22 cellular contexts compared by ENCODE assay signal in genomic region chr20:14616003-14616402, GRCh38.
"Had no signal": no experiment of that assay in that cellular context is flagged by ENCODE, and none has a peak within 500 bp of the region (broad histone marks: within the 10 kb centered on the region; RNA-seq: fewer than 3 reads in every experiment).

No MANE protein-coding gene starts in this region.

- H3K27me3 ChIP-seq: dorsolateral prefrontal cortex, esophagus squamous epithelium, spleen, tibial artery, upper lobe of right lung, vagina had no signal

- H3K4me3 ChIP-seq: dorsolateral prefrontal cortex, esophagus squamous epithelium, lung, spleen, tibial artery, upper lobe of right lung, vagina had no signal

- H3K9me3 ChIP-seq: esophagus squamous epithelium, tibial artery, upper lobe of right lung, vagina had no signal

- ATAC-seq: left colon; left ventricle myocardium superior; naive thymus-derived CD4-positive, alpha-beta T cell; sciatic nerve; stimulated activated memory B cell treated with anti-CD40 and anti-IgM and Interleukin-4, amounts not matched to agents 10 μg/mL and 1 μg/mL and 100 μg/mL, for 72 hours; upper lobe of right lung had no signal

- DNase-seq: cortex of kidney; dorsolateral prefrontal cortex; effector CD8-positive, alpha-beta T cell; esophagus squamous epithelium; foreskin fibroblast; immature natural killer cell; kidney; left colon; left ventricle myocardium superior; mesendoderm; naive thymus-derived CD4-positive, alpha-beta T cell; nephron progenitor cell; spleen; stimulated activated CD4-positive, alpha-beta T cell treated with anti-CD3 and anti-CD28 coated beads, Interleukin-15, amount 100 ng/mL, for 24 hours; stimulated activated CD4-positive, alpha-beta T cell treated with anti-CD3 and anti-CD28 coated beads, Interleukin-1b, Interleukin-23, amount 100 ng/mL, for 48 hours; stimulated activated CD4-positive, alpha-beta T cell treated with anti-CD3 and anti-CD28 coated beads, Interleukin-4, amount 100 ng/mL, for 24 hours; tibial artery; upper lobe of right lung had no signal

- H3K4me1 ChIP-seq: esophagus squamous epithelium, spleen, tibial artery, upper lobe of right lung, vagina had no signal

- H3K36me3 ChIP-seq: esophagus squamous epithelium, spleen, tibial artery, upper lobe of right lung, vagina had no signal

- H3K27ac ChIP-seq: dorsolateral prefrontal cortex, esophagus squamous epithelium, spleen, tibial artery, upper lobe of right lung, vagina had no signal

- FAIRE-seq: kidney had no signal
